Comparison of ENCODE assay signal across 8 cellular contexts in genomic region chr14:32252030-32252670, GRCh38. TPM values are rescaled to one million over a fixed set of nuclear protein-coding genes. Genes with fewer than 3 reads are reported as not detected.
DNase-seq lines count a peak whose midpoint lies in the region; ATAC-seq and TF ChIP-seq lines count a peak whose summit lies in the region.

No MANE protein-coding gene starts in this region.

- no peaks in the 10 kb centered on the region for H4K20me1 ChIP-seq in SK-N-SH (ENCODE audit: insufficient read depth)

- in situ Hi-C loops in astrocyte of the spinal cord (cut with HindIII; ENCODE audit: low sequenced_read_pairs) = no loop called here

- no peaks in the 10 kb centered on the region for H3K9me3 ChIP-seq in SK-N-SH
- no peaks in the 10 kb centered on the region for H3K9me3 ChIP-seq in sigmoid colon

- CTCF ChIA-PET in SK-N-SH (lab: Yijun Ruan, JAX) = interaction anchor here (0.6 to 6.2 kb wide), 42 partner anchors 9 to 795 kb away, joined by 3 to 169 read pairs (median 3); partner anchors contain the start of genes ARHGAP5, DTD2 and RNU6-8

- TF ChIP-seq CTCF in SK-N-SH (IDR thresholded peaks at IDR 0.05) (peak; percentile 92), astrocyte of the spinal cord (IDR thresholded peaks at IDR 0.05; ENCODE audit: low read depth, low read length) (peak; percentile 86), sigmoid colon (IDR thresholded peaks at IDR 0.05) (peak; percentile 71 to 80 (median 76))

- H3K9ac ChIP-seq in SK-N-SH = no peak overlapping the region

- POLR2A ChIA-PET in SK-N-SH (lab: Yijun Ruan, JAX) = no interaction called here

- TF ChIP-seq EP300 in SK-N-SH (IDR thresholded peaks at IDR 0.05; ENCODE audit: borderline replicate concordance in 1 of 2, low read depth in 1 of 2, low read length in 1 of 2) = no peak
- no peak for TF ChIP-seq EP300 in sigmoid colon (IDR thresholded peaks at IDR 0.05)

- 0 out of 4 replicates have a peak overlapping the region, but pooled peaks of 1 of the 2 experiments have one; percentile 16 for H3K27ac ChIP-seq in SK-N-SH (ENCODE audit: low read depth in 2 of 2, low read length in 1 of 2)
- peak overlapping the region; percentile 1 to 72 (median 61) for H3K27ac ChIP-seq in sigmoid colon

- peak; percentile 81 for ATAC-seq in HG02763 (IDR thresholded peaks at IDR 0.05; ENCODE audit: unreplicated experiment)

- H3K79me2 ChIP-seq in SK-N-SH (ENCODE audit: insufficient read depth) = no peaks in the 10 kb centered on the region

- H3K36me3 ChIP-seq in SK-N-SH (replicated peaks in 1 of 2; ENCODE audit: control insufficient read depth in 1 of 2, insufficient read depth in 2 of 2, low read length in 1 of 2) (no peaks in the 10 kb centered on the region), sigmoid colon (no peaks in the 10 kb centered on the region)

- H3K4me3 ChIP-seq in SK-N-SH (ENCODE audit: low read depth in 2 of 2, low read length in 1 of 2) (no peak overlapping the region; a peak in 1 of 4 replicates), astrocyte of the spinal cord (ENCODE audit: low read depth, low read length) (no peak overlapping the region), sigmoid colon (no peak overlapping the region)

- TF ChIP-seq POLR2A in sigmoid colon (IDR thresholded peaks at IDR 0.05) = no peak

- H3K27me3 ChIP-seq in SK-N-SH (ENCODE audit: insufficient read depth) = no peaks in the 10 kb centered on the region
- H3K27me3 ChIP-seq in sigmoid colon = no peaks in the 10 kb centered on the region

- peak overlapping the region; percentile 43; the same call in 1 of the 2 replicates for H2AFZ ChIP-seq in SK-N-SH (ENCODE audit: low read depth)

- no peak overlapping the region for H3K4me2 ChIP-seq in SK-N-SH

- peak; percentile 97 for TF ChIP-seq RAD21 in SK-N-SH (IDR thresholded peaks at IDR 0.05; ENCODE audit: low read length)

- no peaks in the 10 kb centered on the region for H3K9me2 ChIP-seq in SK-N-SH

- H3F3A ChIP-seq in SK-N-SH (replicated peaks; ENCODE audit: insufficient read depth) = no peaks in the 10 kb centered on the region

- peak; percentile 41 for DNase-seq in activated gamma-delta T cell treated with Interleukin-2 at 50 U/mL for 16 hours
- DNase-seq in activated gamma-delta T cell (lab: John Stamatoyannopoulos, UW) = no peak
- DNase-seq in NCI-H128 (lab: John Stamatoyannopoulos, UW; ENCODE audit: unreplicated experiment) = peak; percentile 44
- DNase-seq in SK-N-SH = peak; percentile 76
- DNase-seq in astrocyte of the spinal cord (ENCODE audit: low read depth, low spot score) = peak; percentile 85
- peak; percentile 61 to 88 for DNase-seq in hippocampal formation (lab: John Stamatoyannopoulos, UW)
- peak; percentile 72 for DNase-seq in sigmoid colon

- 59% methylated on average over 3 of the region's 3 CpGs for WGBS in SK-N-SH (ENCODE audit: low lambda C conversion rate)
- WGBS in sigmoid colon, 2 donors = 62 to 64% methylated on average over 3 of the region's 3 CpGs

- H3K4me1 ChIP-seq in SK-N-SH (ENCODE audit: control insufficient read depth in 1 of 2, insufficient read depth in 2 of 2, low read depth in 1 of 2, low read length in 1 of 2) = peaks cover 0 to 7% of the 10 kb centered on the region in 2 experiments; a peak in 2 of 4 replicates
- H3K4me1 ChIP-seq in sigmoid colon = peaks cover 0 to 45% (median 36%) of the 10 kb centered on the region in 4 donors

- intact Hi-C loops in sigmoid colon (cut with DNase I) = loop anchor here (1.0 to 5.0 kb wide), 7 partner anchors 51 to 795 kb away; partner anchors contain the start of gene DTD2

TF ChIP-seq in SK-N-SH, 30 proteins besides CTCF, POLR2A, EP300 and RAD21:
- peak; percentile 47; the same call in 1 of the 2 replicates for TF ChIP-seq RCOR1 (IDR thresholded peaks at IDR 0.05; ENCODE audit: low read length)
- TF ChIP-seq NRF1 (IDR thresholded peaks at IDR 0.05; ENCODE audit: low read depth, low read length) = 0 out of 2 replicates have a peak, but pooled peaks have one; percentile 17
- 0 out of 2 replicates have a peak, but pooled peaks have one; percentile 44 for TF ChIP-seq RFX5 (IDR thresholded peaks at IDR 0.05; ENCODE audit: low read length)
- no peak for TF ChIP-seq TEAD4 (IDR thresholded peaks at IDR 0.05; ENCODE audit: borderline replicate concordance, insufficient read depth)
- TF ChIP-seq ELF1 (IDR thresholded peaks at IDR 0.05) = peak; percentile 32; the same call in 1 of the 2 replicates
- no peak for TF ChIP-seq TCF12 (IDR thresholded peaks at IDR 0.05)
- peak; percentile 26 for TF ChIP-seq CHD2 (IDR thresholded peaks at IDR 0.05; ENCODE audit: low read length, partially characterized antibody)
- peak; percentile 94 for TF ChIP-seq SMC3 (IDR thresholded peaks at IDR 0.05; ENCODE audit: low read depth, low read length)

RNA-seq across cellular contexts. Expression of gene RNU6-8, which starts 49.1 kb away (rescaled TPM):
- polyA plus RNA-seq in SK-N-SH (2012; rRNA removed) (not detected in 2 replicates), sigmoid colon (not detected)
- not detected in 2 replicates for polyA plus RNA-seq in SK-N-SH (2012; cell fraction: cytosol; rRNA removed)
- not detected in 2 replicates for polyA plus RNA-seq in SK-N-SH (2012; cell fraction: nucleus; rRNA removed)
- not detected for total RNA-seq in sigmoid colon

RNA-seq across cellular contexts. Expression of gene RNU6-7, which starts 50.3 kb away (rescaled TPM):
- polyA plus RNA-seq in SK-N-SH (2012; rRNA removed) (not detected in 2 replicates), sigmoid colon (not detected)
- polyA plus RNA-seq in SK-N-SH (2012; cell fraction: cytosol; rRNA removed) = not detected in 2 replicates
- not detected in 2 replicates for polyA plus RNA-seq in SK-N-SH (2012; cell fraction: nucleus; rRNA removed)
- total RNA-seq in sigmoid colon = not detected
